In genomic region chr14:63764103-63764502, GRCh38 we compare ENCODE assay signal across 22 cellular contexts. TPM values are rescaled to one million over a fixed set of nuclear protein-coding genes. Genes with fewer than 3 reads are reported as not detected.
DNase-seq lines count a peak whose midpoint lies in the region; ATAC-seq lines count a peak whose summit lies in the region.
"Had no signal": no experiment of that assay in that cellular context is flagged by ENCODE, and none has a peak within 500 bp of the region (broad histone marks: within the 10 kb centered on the region; RNA-seq: fewer than 3 reads in every experiment).

No MANE protein-coding gene starts in this region.

- DNase-seq in DMS53 (lab: John Stamatoyannopoulos, UW) = peak; percentile 15
- no peak for DNase-seq in DMS53 treated with DMSO at 0.1 percent for 48 hours (lab: John Stamatoyannopoulos, UW; ENCODE audit: unreplicated experiment)
- DNase-seq in SJCRH30 = peak; percentile 55 to 78
- DNase-seq in mesenchymal stem cell = peak; percentile 66
- DNase-seq in NCI-H146 treated with DMSO at 0.1 percent for 48 hours (lab: John Stamatoyannopoulos, UW; ENCODE audit: unreplicated experiment) = no peak
- DNase-seq in NCI-H526 (lab: John Stamatoyannopoulos, UW) = no peak
- DNase-seq: CD4-positive, alpha-beta T cell; GOT3; Karpas-422; NCI-H1092 treated with DMSO at 0.1 percent for 48 hours; NCI-H1436; NCI-H187 treated with DMSO at 0.1 percent for 48 hours; NCI-H2107; NCI-H526 treated with DMSO at 0.1 percent for 48 hours; SHP77 had no signal

- H3K4me3 Mint-ChIP-seq in stimulated activated memory B cell treated with anti-CD40 and anti-IgM and Interleukin-4, amounts not matched to agents 10 μg/mL and 1 μg/mL and 100 μg/mL, for 72 hours = no peak overlapping the region
- H3K4me3 Mint-ChIP-seq: CD4-positive, alpha-beta T cell had no signal

- no peaks in the 10 kb centered on the region for H3K36me3 Mint-ChIP-seq in stimulated activated memory B cell treated with anti-CD40 and anti-IgM and Interleukin-4, amounts not matched to agents 10 μg/mL and 1 μg/mL and 100 μg/mL, for 72 hours

- H3K9ac ChIP-seq in mesenchymal stem cell (ENCODE audit: low read length) = no peak overlapping the region
- H3K9ac ChIP-seq: BLaER1 had no signal

- no peak overlapping the region for H3K4me2 ChIP-seq in mesenchymal stem cell (ENCODE audit: low read length, poor library complexity, severe bottlenecking)
- H3K4me2 ChIP-seq: BLaER1 had no signal

- H3K4me1 ChIP-seq in SJCRH30 (peaks cover 11% of the 10 kb centered on the region), mesenchymal stem cell (ENCODE audit: control insufficient read depth, insufficient read depth, low read depth, low read length) (no peaks in the 10 kb centered on the region)
- H3K4me1 ChIP-seq: BLaER1, HAP-1 had no signal

- WGBS in mesenchymal stem cell = 65% methylated on average over 5 of the region's 5 CpGs

- no peak overlapping the region for H3K23ac ChIP-seq in mesenchymal stem cell (ENCODE audit: low read length in 2 of 2)

- no peak overlapping the region for H3K18ac ChIP-seq in mesenchymal stem cell (ENCODE audit: low read depth in 1 of 2, low read length in 2 of 2)

- H2BK5ac ChIP-seq in mesenchymal stem cell (ENCODE audit: low read depth, low read length, poor library complexity, severe bottlenecking) = no peak overlapping the region

- H3K4ac ChIP-seq in mesenchymal stem cell (ENCODE audit: low read depth in 1 of 2, low read length in 2 of 2) = no peak overlapping the region

- no peak for ATAC-seq in stimulated activated memory B cell treated with anti-CD40 and anti-IgM and Interleukin-4, amounts not matched to agents 10 μg/mL and 1 μg/mL and 100 μg/mL, for 72 hours
- no peak for ATAC-seq in GM21528 (IDR thresholded peaks at IDR 0.05; ENCODE audit: low FRiP score, unreplicated experiment)
- ATAC-seq: Panc1 had no signal

- no peak overlapping the region for H2BK15ac ChIP-seq in mesenchymal stem cell (ENCODE audit: low read depth, poor library complexity, severe bottlenecking)

- no peak overlapping the region for H4K8ac ChIP-seq in mesenchymal stem cell (ENCODE audit: low read length)

- no peaks in the 10 kb centered on the region for H3K9me3 ChIP-seq in SJCRH30 (replicated peaks)
- H3K9me3 ChIP-seq in mesenchymal stem cell (ENCODE audit: control insufficient read depth, low read length) = no peaks in the 10 kb centered on the region
- H3K9me3 ChIP-seq: BLaER1, HAP-1 had no signal

- no peaks in the 10 kb centered on the region for H3K79me1 ChIP-seq in mesenchymal stem cell (replicated peaks; ENCODE audit: low read length, poor library complexity, severe bottlenecking)

- no peak overlapping the region for H2BK120ac ChIP-seq in mesenchymal stem cell (ENCODE audit: low read depth, low read length)

- H3K4me3 ChIP-seq in SJCRH30 (no peak overlapping the region), mesenchymal stem cell (ENCODE audit: insufficient read depth in 1 of 2, low read depth in 1 of 2, low read length in 2 of 2) (no peak overlapping the region)
- H3K4me3 ChIP-seq: BLaER1, HAP-1 had no signal

- peak overlapping the region; percentile 4 for H2AFZ ChIP-seq in mesenchymal stem cell (ENCODE audit: low read depth, low read length)

- no peak overlapping the region for H3K14ac ChIP-seq in mesenchymal stem cell (ENCODE audit: low read length in 2 of 2)

- H4K91ac ChIP-seq in mesenchymal stem cell (ENCODE audit: low read length) = no peak overlapping the region

- H2AK5ac ChIP-seq in mesenchymal stem cell (ENCODE audit: low read length, severe bottlenecking) = no peak overlapping the region

- peak overlapping the region; percentile 32 for H3K27ac ChIP-seq in SJCRH30
- H3K27ac ChIP-seq in mesenchymal stem cell (ENCODE audit: low read length, poor library complexity, severe bottlenecking) = no peak overlapping the region
- H3K27ac ChIP-seq: 22Rv1, BLaER1, RWPE1 had no signal

- no peak overlapping the region for H2BK12ac ChIP-seq in mesenchymal stem cell (ENCODE audit: low read length in 2 of 2)

- H3K27me3 ChIP-seq in SJCRH30 (no peaks in the 10 kb centered on the region), mesenchymal stem cell (ENCODE audit: control insufficient read depth in 1 of 2, insufficient read depth in 1 of 2, low read length in 2 of 2) (no peaks in the 10 kb centered on the region)
- H3K27me3 ChIP-seq: BLaER1 had no signal

- peak overlapping the region; percentile 7 for H3K27ac Mint-ChIP-seq in stimulated activated memory B cell treated with anti-CD40 and anti-IgM and Interleukin-4, amounts not matched to agents 10 μg/mL and 1 μg/mL and 100 μg/mL, for 72 hours
- H3K27ac Mint-ChIP-seq: CD4-positive, alpha-beta T cell had no signal

- H3K27me3 Mint-ChIP-seq in stimulated activated memory B cell treated with anti-CD40 and anti-IgM and Interleukin-4, amounts not matched to agents 10 μg/mL and 1 μg/mL and 100 μg/mL, for 72 hours = no peaks in the 10 kb centered on the region
- H3K27me3 Mint-ChIP-seq: CD4-positive, alpha-beta T cell had no signal

- H3K4me1 Mint-ChIP-seq in stimulated activated memory B cell treated with anti-CD40 and anti-IgM and Interleukin-4, amounts not matched to agents 10 μg/mL and 1 μg/mL and 100 μg/mL, for 72 hours = peaks cover 20% of the 10 kb centered on the region

- no peaks in the 10 kb centered on the region for H3K9me3 Mint-ChIP-seq in stimulated activated memory B cell treated with anti-CD40 and anti-IgM and Interleukin-4, amounts not matched to agents 10 μg/mL and 1 μg/mL and 100 μg/mL, for 72 hours
- H3K9me3 Mint-ChIP-seq: CD4-positive, alpha-beta T cell had no signal

- H3K36me3 ChIP-seq in SJCRH30 = no peaks in the 10 kb centered on the region
- H3K36me3 ChIP-seq in mesenchymal stem cell (ENCODE audit: control insufficient read depth in 1 of 2, insufficient read depth in 2 of 2, low read depth in 1 of 2, low read length in 2 of 2) = no peaks in the 10 kb centered on the region
- H3K36me3 ChIP-seq: BLaER1, HAP-1 had no signal

RNA-seq across cellular contexts. Expression of gene SGPP1, which starts 36.2 kb away (rescaled TPM):
- total RNA-seq in SJCRH30 (2014; rRNA removed; shearing (Covaris generic)) = 18.9 and 22.5 TPM in 2 replicates
- polyA plus RNA-seq in mesenchymal stem cell (2013, experiment 1 of 2) = 18.8 TPM
- 21.8 TPM for polyA plus RNA-seq in mesenchymal stem cell (2013, experiment 2 of 2)

Comparison
In these comparisons a context has a peak if more than half of its experiments do, and no peak if none do; other contexts are left out.
1. DNase-seq: peak in DMS53 (single experiment), SJCRH30 (2 of 2) and mesenchymal stem cell (single experiment); none in DMS53 treated with DMSO at 0.1 percent for 48 hours (single experiment), NCI-H146 treated with DMSO at 0.1 percent for 48 hours (single experiment) and NCI-H526 (0 of 2).